In genomic region chr4:128228021-128228571, GRCh38 we compare ENCODE assay signal across 11 cellular contexts. TPM values are rescaled to one million over a fixed set of nuclear protein-coding genes. Genes with fewer than 3 reads are reported as not detected.
DNase-seq lines count a peak whose midpoint lies in the region; ATAC-seq and TF ChIP-seq lines count a peak whose summit lies in the region.
"Had no signal": no experiment of that assay in that cellular context is flagged by ENCODE, and none has a peak within 500 bp of the region (broad histone marks: within the 10 kb centered on the region; RNA-seq: fewer than 3 reads in every experiment).

No MANE protein-coding gene starts in this region.

- H3K9me3 Mint-ChIP-seq in HFFc6: no peaks in the 10 kb centered on the region
- H3K9me3 Mint-ChIP-seq in CD14-positive monocyte: peaks cover 0 to 5% (median 0%) of the 10 kb centered on the region in 7 donors

- H3K4me3 Mint-ChIP-seq in HFFc6 (no peak overlapping the region), CD14-positive monocyte (no peak overlapping the region)
- H3K4me3 Mint-ChIP-seq: T-helper 17 cell had no signal

- intact Hi-C loops in CD14-positive monocyte (cut with micrococcal nuclease): no loop called here

- ATAC-seq in esophagus mucosa: peak; percentile 89
- ATAC-seq: mucosa of descending colon, T-helper 17 cell had no signal

- DNase-seq in HFFc6 (no peak), NCI-H526 treated with DMSO at 0.1 percent for 48 hours (lab: John Stamatoyannopoulos, UW) (peak; percentile 33), retina (peak; percentile 64), GM13977 (ENCODE audit: low spot score) (no peak), GDM1 (lab: John Stamatoyannopoulos, UW) (no peak), UCSD-AML1 (lab: John Stamatoyannopoulos, UW; ENCODE audit: unreplicated experiment) (no peak), CD14-positive monocyte (ENCODE audit: low spot score) (no peak)
- DNase-seq: mucosa of descending colon, NCI-H774, T-helper 17 cell had no signal

- H3K36me3 Mint-ChIP-seq in HFFc6 (ENCODE audit: low read depth) (no peaks in the 10 kb centered on the region), CD14-positive monocyte (no peaks in the 10 kb centered on the region)

- H3K27ac Mint-ChIP-seq in HFFc6 (peak overlapping the region; percentile 16; the same call in 1 of the 2 replicates), CD14-positive monocyte (no peak overlapping the region)
- H3K27ac Mint-ChIP-seq: T-helper 17 cell had no signal

- no peak for TF ChIP-seq CTCF in HFFc6 (IDR thresholded peaks at IDR 0.05)
- TF ChIP-seq CTCF in GM13977 (IDR thresholded peaks at IDR 0.05; ENCODE audit: extremely low read depth, insufficient read depth, missing control alignments): no peak
- no peak for TF ChIP-seq CTCF in CD14-positive monocyte (IDR thresholded peaks at IDR 0.05)

- in situ Hi-C loops in GM13977 (cut with MboI; ENCODE audit: low pct_unique_long_range_greater_than_20kb, low sequenced_read_pairs, unreplicated experiment): no loop called here

- H3K27me3 Mint-ChIP-seq in HFFc6 (ENCODE audit: insufficient read depth) (no peaks in the 10 kb centered on the region), CD14-positive monocyte (ENCODE audit: low read depth in 3 of 3) (peaks cover 0 to 2% (median 0%) of the 10 kb centered on the region in 3 donors)

- H3K4me1 Mint-ChIP-seq in HFFc6 (ENCODE audit: low read depth): peaks cover 40% of the 10 kb centered on the region
- no peaks in the 10 kb centered on the region for H3K4me1 Mint-ChIP-seq in CD14-positive monocyte
- H3K4me1 Mint-ChIP-seq: T-helper 17 cell had no signal

RNA-seq across cellular contexts. Expression of gene PGRMC2, which starts 59.5 kb away (rescaled TPM):
- total RNA-seq in HFFc6 (2021; fragmentation: NEBNext Ultra II Directional; extraction: Animal tissue kit (Norgen Biotek cat#: 25700)): 100 to 1,000 TPM; 116 to 185 (median 129) TPM
- 32.2 TPM for total RNA-seq in esophagus mucosa
- polyA plus RNA-seq in CD14-positive monocyte: 10 to 100 TPM in 1 of 2 donors, 1 to 10 TPM in 1; 7.3 to 13.9 TPM

Comparison
In these comparisons a context has a peak if more than half of its experiments do, and no peak if none do; other contexts are left out.
1. DNase-seq: peak in NCI-H526 treated with DMSO at 0.1 percent for 48 hours (single experiment) and retina (single experiment); none in HFFc6 (single experiment), GM13977 (single experiment), GDM1 (single experiment), UCSD-AML1 (single experiment) and CD14-positive monocyte (single experiment).